ENCODE assay signal across 10 cellular contexts in the genomic region with DNA sequence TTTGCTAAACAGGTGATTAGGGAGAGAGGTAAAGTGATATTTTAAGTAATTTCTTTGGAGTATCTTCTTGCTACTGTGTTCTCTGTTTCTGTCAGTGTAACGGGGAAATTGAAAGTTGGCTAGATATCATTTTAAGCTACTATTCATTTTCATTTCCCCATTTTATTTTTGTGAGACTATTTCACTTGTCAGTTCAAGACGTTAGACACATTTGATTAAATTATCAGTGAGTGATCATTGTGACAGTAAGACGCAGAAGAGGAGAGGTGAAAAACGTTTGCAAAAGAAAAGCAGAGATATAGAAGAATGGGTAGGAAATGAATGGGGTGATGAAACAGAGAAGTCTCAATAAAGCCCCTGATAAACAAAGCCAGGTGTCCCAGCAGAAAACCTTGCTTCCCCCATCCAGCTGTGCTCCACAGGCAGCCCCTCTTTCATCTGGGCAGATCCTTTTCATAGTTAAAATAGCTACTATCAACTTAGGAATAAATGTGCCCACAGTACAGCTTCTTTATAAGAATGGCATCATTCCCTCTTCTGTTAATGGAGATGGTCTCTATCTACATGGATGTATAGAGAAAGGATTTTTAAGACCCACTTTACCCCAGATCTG.
DNase-seq lines count a peak whose midpoint lies in the region; ATAC-seq and TF ChIP-seq lines count a peak whose summit lies in the region.
"Had no signal": no experiment of that assay in that cellular context is flagged by ENCODE, and none has a peak within 500 bp of the region (broad histone marks: within the 10 kb centered on the region; RNA-seq: fewer than 3 reads in every experiment).

No MANE protein-coding gene starts in this region.

- H4K91ac ChIP-seq in neuronal stem cell (ENCODE audit: low read depth, low read length, poor library complexity), result no peak overlapping the region

- H3K27ac ChIP-seq in DND-41 (ENCODE audit: low read length) (no peak overlapping the region), HUES64 (ENCODE audit: low read depth, low read length) (peak overlapping the region; percentile 54; the same call in 1 of the 2 replicates), neuronal stem cell (replicated peaks; ENCODE audit: low read length) (no peak overlapping the region)
- H3K27ac ChIP-seq: parathyroid adenoma had no signal

- DNase-seq in DND-41 (peak; percentile 37), DMS 273 (lab: John Stamatoyannopoulos, UW; ENCODE audit: unreplicated experiment) (no peak), neuronal stem cell (ENCODE audit: low spot score) (no peak)
- DNase-seq in activated CD8-positive, alpha-beta memory T cell treated with anti-CD3 and anti-CD28 coated beads, Interleukin-2, amount 50 U/mL, for 4 hours, result no peak
- DNase-seq in activated CD4-positive, alpha-beta T cell treated with anti-CD3 and anti-CD28 coated beads, Interleukin-2, amount 50 U/mL, for 1 hour, result no peak
- DNase-seq: OCI-M1 had no signal

- H2BK15ac ChIP-seq in neuronal stem cell (ENCODE audit: low read length), result no peak overlapping the region

- H3K79me2 ChIP-seq in DND-41 (ENCODE audit: insufficient read depth, low read length), result no peaks in the 10 kb centered on the region
- H3K79me2 ChIP-seq: parathyroid adenoma had no signal

- no peak overlapping the region for H3K9ac ChIP-seq in DND-41 (ENCODE audit: low read depth, low read length)
- no peak overlapping the region for H3K9ac ChIP-seq in HUES64 (ENCODE audit: low read depth, low read length)
- no peak overlapping the region for H3K9ac ChIP-seq in neuronal stem cell (ENCODE audit: low read depth, low read length, poor library complexity)
- H3K9ac ChIP-seq: parathyroid adenoma had no signal

- H3K4me2 ChIP-seq in DND-41 (ENCODE audit: insufficient read depth, low read length) (no peak overlapping the region), neuronal stem cell (ENCODE audit: insufficient read depth, low read length, poor library complexity, severe bottlenecking) (no peak overlapping the region)

- peaks cover 15% of the 10 kb centered on the region for H3K9me3 ChIP-seq in DND-41 (ENCODE audit: insufficient read depth, low read length, severe bottlenecking)
- peaks cover 26% of the 10 kb centered on the region for H3K9me3 ChIP-seq in HUES64 (ENCODE audit: insufficient read depth, low read depth, low read length)
- peaks cover 4 to 6% of the 10 kb centered on the region in 2 donors for H3K9me3 ChIP-seq in neuronal stem cell (replicated peaks in 1 of 2; ENCODE audit: control insufficient read depth in 2 of 2, insufficient read depth in 1 of 2, low read depth in 1 of 2, low read length in 2 of 2)

- no peak overlapping the region for H3K23ac ChIP-seq in neuronal stem cell (ENCODE audit: low read depth, low read length, poor library complexity)

- H3K14ac ChIP-seq in neuronal stem cell (ENCODE audit: low read length), result no peak overlapping the region

- H2BK120ac ChIP-seq in neuronal stem cell (ENCODE audit: low read depth, low read length), result no peak overlapping the region

- no peak for TF ChIP-seq CTCF in DND-41 (IDR thresholded peaks at IDR 0.05; ENCODE audit: borderline replicate concordance, extremely low read depth, low read length, poor library complexity, severe bottlenecking)

- no peak overlapping the region for H2BK5ac ChIP-seq in neuronal stem cell (ENCODE audit: low read length)

- no peak overlapping the region for H2BK12ac ChIP-seq in neuronal stem cell (ENCODE audit: low read length)

- no peak overlapping the region for H4K8ac ChIP-seq in neuronal stem cell (ENCODE audit: low read depth, low read length)

- H3K27me3 ChIP-seq in DND-41 (ENCODE audit: insufficient read depth, low read length, poor library complexity), result no peaks in the 10 kb centered on the region
- no peaks in the 10 kb centered on the region for H3K27me3 ChIP-seq in HUES64 (ENCODE audit: insufficient read depth, low read length)
- peaks cover 0 to 4% (median 0%) of the 10 kb centered on the region in 3 experiments for H3K27me3 ChIP-seq in neuronal stem cell (ENCODE audit: control insufficient read depth in 3 of 3, insufficient read depth in 3 of 3, low read depth in 1 of 3, low read length in 3 of 3)

- H3K4me3 ChIP-seq in DND-41 (ENCODE audit: low read depth in 1 of 2, low read length in 2 of 2) (no peak overlapping the region), HUES64 (ENCODE audit: low read length) (no peak overlapping the region), neuronal stem cell (ENCODE audit: low read length in 2 of 2) (no peak overlapping the region)

- WGBS in HUES64, result 57% methylated on average over 4 of the region's 4 CpGs
- WGBS in neuronal stem cell (ENCODE audit: extremely low coverage in 2 of 2, insufficient read length in 2 of 2, insufficient replicate concordance in 1 of 2), 2 donors, result no CpG with 5 or more reads among the region's 4 CpGs

- no peak overlapping the region for H2AFZ ChIP-seq in DND-41 (ENCODE audit: low read depth, low read length)
- H2AFZ ChIP-seq in neuronal stem cell (ENCODE audit: low read length), result no peak overlapping the region
- H2AFZ ChIP-seq: parathyroid adenoma had no signal

- H3K79me1 ChIP-seq in neuronal stem cell (ENCODE audit: low read depth, low read length), result no peaks in the 10 kb centered on the region

- H3K4me1 ChIP-seq in DND-41 (ENCODE audit: insufficient read depth, low read length), result peaks cover 20% of the 10 kb centered on the region
- H3K4me1 ChIP-seq in HUES64 (ENCODE audit: insufficient read depth, low read length), result peaks cover 10% of the 10 kb centered on the region
- H3K4me1 ChIP-seq in neuronal stem cell (ENCODE audit: control insufficient read depth in 2 of 2, insufficient read depth in 1 of 2, low read depth in 1 of 2, low read length in 2 of 2), result peaks cover 0 to 2% of the 10 kb centered on the region in 2 donors
- H3K4me1 ChIP-seq: parathyroid adenoma had no signal

- ATAC-seq in DND-41 (ENCODE audit: insufficient read depth, low read depth) (peak; percentile 66), GM19372 (IDR thresholded peaks at IDR 0.05; ENCODE audit: low read depth, unreplicated experiment) (peak; percentile 76), HG02870 (IDR thresholded peaks at IDR 0.05; ENCODE audit: unreplicated experiment) (peak; percentile 60)

- no peaks in the 10 kb centered on the region for H3K36me3 ChIP-seq in DND-41 (ENCODE audit: insufficient read depth, low read length)
- H3K36me3 ChIP-seq in HUES64 (ENCODE audit: insufficient read depth, low read length), result peaks cover 4% of the 10 kb centered on the region
- no peaks in the 10 kb centered on the region for H3K36me3 ChIP-seq in neuronal stem cell (replicated peaks in 1 of 2; ENCODE audit: control insufficient read depth in 2 of 2, insufficient read depth in 2 of 2, low read length in 2 of 2)

- H2AK5ac ChIP-seq in neuronal stem cell (ENCODE audit: low read depth, low read length), result no peak overlapping the region

- H3K4ac ChIP-seq in neuronal stem cell (ENCODE audit: low read length), result no peak overlapping the region

- H4K20me1 ChIP-seq in DND-41 (ENCODE audit: insufficient read depth, low read length), result no peaks in the 10 kb centered on the region

- H3K18ac ChIP-seq in neuronal stem cell (ENCODE audit: low read length), result no peak overlapping the region
